24 cellular contexts compared by ENCODE assay signal in the genomic region with DNA sequence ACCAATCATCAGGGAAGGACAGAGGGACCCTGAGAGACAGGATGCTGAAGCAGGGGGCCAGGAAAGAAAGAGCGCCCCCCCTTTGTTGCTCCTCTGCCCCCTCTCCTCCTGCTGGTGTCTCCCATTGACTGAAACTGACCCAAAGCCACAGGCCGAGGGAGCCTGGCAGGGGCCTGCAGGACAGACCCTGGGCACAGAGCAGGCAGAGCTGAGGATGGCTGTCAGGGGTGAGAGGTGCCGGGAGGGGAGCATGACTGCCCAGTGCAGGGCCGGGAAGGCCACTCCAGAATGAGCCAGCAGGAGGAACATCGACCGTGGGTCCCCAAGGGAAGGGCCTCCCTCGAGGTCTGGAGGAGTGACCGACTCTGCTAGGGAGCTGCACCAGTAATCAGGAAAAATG.
"Had no signal": no experiment of that assay in that cellular context is flagged by ENCODE, and none has a peak within 500 bp of the region (broad histone marks: within the 10 kb centered on the region; RNA-seq: fewer than 3 reads in every experiment).

No MANE protein-coding gene starts in this region.

- DNase-seq: colonic mucosa; dermis blood vessel endothelial cell; esophagus squamous epithelium; foreskin fibroblast; glutamatergic neuron; immature natural killer cell; left ventricle myocardium inferior; lower lobe of right lung; midbrain; nephron progenitor cell; psoas muscle; spleen; stimulated activated CD4-positive, alpha-beta T cell treated with anti-CD3 and anti-CD28 coated beads, Interleukin-15, amount 100 ng/mL, for 24 hours; stimulated activated CD4-positive, alpha-beta T cell treated with anti-CD3 and anti-CD28 coated beads, Interleukin-1b, Interleukin-23, amount 100 ng/mL, for 48 hours; stimulated activated CD4-positive, alpha-beta T cell treated with anti-CD3 and anti-CD28 coated beads, Interleukin-4, amount 100 ng/mL, for 24 hours; stimulated activated naive B cell treated with anti-CD40 and anti-IgM and Interleukin-4, amounts not matched to agents 10 μg/mL and 1 μg/mL and 100 μg/mL, for 72 hours; stimulated activated naive CD8-positive, alpha-beta T cell treated with anti-CD3 and anti-CD28 coated beads, Interleukin-15, amount 100 ng/mL, for 72 hours; transverse colon had no signal

- H3K27ac ChIP-seq: colonic mucosa, esophagus squamous epithelium, gastroesophageal sphincter, left ventricle myocardium inferior, lower lobe of right lung, neutrophil, psoas muscle, spleen, thoracic aorta, transverse colon had no signal

- H3K27ac Mint-ChIP-seq: immature natural killer cell; memory B cell; nephron progenitor cell; stimulated activated naive B cell treated with anti-CD40 and anti-IgM and Interleukin-4, amounts not matched to agents 10 μg/mL and 1 μg/mL and 100 μg/mL, for 72 hours had no signal

- H3K27me3 ChIP-seq: colonic mucosa, gastroesophageal sphincter, neutrophil had no signal

- H3K9me3 Mint-ChIP-seq: immature natural killer cell; memory B cell; nephron progenitor cell; stimulated activated naive B cell treated with anti-CD40 and anti-IgM and Interleukin-4, amounts not matched to agents 10 μg/mL and 1 μg/mL and 100 μg/mL, for 72 hours; stimulated activated naive CD8-positive, alpha-beta T cell treated with anti-CD3 and anti-CD28 coated beads, Interleukin-15, amount 100 ng/mL, for 72 hours had no signal

- H3K36me3 ChIP-seq: colonic mucosa, esophagus squamous epithelium, gastroesophageal sphincter, left ventricle myocardium inferior, lower lobe of right lung, neutrophil, spleen, thoracic aorta, transverse colon had no signal

- H3K9me3 ChIP-seq: colonic mucosa, esophagus squamous epithelium, gastroesophageal sphincter, left ventricle myocardium inferior, lower lobe of right lung, neutrophil, psoas muscle, spleen, thoracic aorta, transverse colon had no signal

- FAIRE-seq: keratinocyte had no signal

- H3K36me3 Mint-ChIP-seq: immature natural killer cell; memory B cell; stimulated activated naive B cell treated with anti-CD40 and anti-IgM and Interleukin-4, amounts not matched to agents 10 μg/mL and 1 μg/mL and 100 μg/mL, for 72 hours had no signal

- H3K4me1 Mint-ChIP-seq: immature natural killer cell; memory B cell; stimulated activated naive CD8-positive, alpha-beta T cell treated with anti-CD3 and anti-CD28 coated beads, Interleukin-15, amount 100 ng/mL, for 72 hours had no signal

- H3K4me1 ChIP-seq: colonic mucosa, lower lobe of right lung, psoas muscle, spleen, transverse colon had no signal

- ATAC-seq: gastroesophageal sphincter; lower lobe of right lung; psoas muscle; sciatic nerve; stimulated activated naive CD8-positive, alpha-beta T cell treated with anti-CD3 and anti-CD28 coated beads, Interleukin-15, amount 100 ng/mL, for 72 hours had no signal

- H3K4me3 Mint-ChIP-seq: immature natural killer cell; memory B cell; stimulated activated naive B cell treated with anti-CD40 and anti-IgM and Interleukin-4, amounts not matched to agents 10 μg/mL and 1 μg/mL and 100 μg/mL, for 72 hours; stimulated activated naive CD8-positive, alpha-beta T cell treated with anti-CD3 and anti-CD28 coated beads, Interleukin-15, amount 100 ng/mL, for 72 hours had no signal

- H3K4me3 ChIP-seq: colonic mucosa, esophagus squamous epithelium, gastroesophageal sphincter, left ventricle myocardium inferior, lower lobe of right lung, psoas muscle, spleen, thoracic aorta, transverse colon had no signal
